Comparison of ENCODE assay signal across 1 cellular context in genomic region chr14:103563089-103563620, GRCh38.
TF ChIP-seq lines count a peak whose summit lies in the region.

No MANE protein-coding gene starts in this region.

TF ChIP-seq in HEK293, 187 proteins besides CTCF, POLR2A, EP300 and RAD21 (continued from another document and continues in another):
- TF ChIP-seq PRDM6 (tag by site-specific recombination; IDR thresholded peaks at IDR 0.05), result no peak
- TF ChIP-seq SP3 (tag by site-specific recombination; IDR thresholded peaks at IDR 0.05), result peak; percentile 6
- TF ChIP-seq ZNF596 (tag by site-specific recombination; IDR thresholded peaks at IDR 0.05), result no peak
- TF ChIP-seq ZNF677 (tag by site-specific recombination; IDR thresholded peaks at IDR 0.05), result no peak
- 0 out of 2 replicates have a peak, but pooled peaks have one; percentile 31 for TF ChIP-seq ZNF24 (tag by site-specific recombination; IDR thresholded peaks at IDR 0.05)
- TF ChIP-seq ZNF311 (tag by site-specific recombination; IDR thresholded peaks at IDR 0.05; ENCODE audit: borderline replicate concordance), result no peak
- no peak for TF ChIP-seq ZNF175 (tag by site-specific recombination; IDR thresholded peaks at IDR 0.05)
- no peak for TF ChIP-seq SCRT1 (tag by site-specific recombination; IDR thresholded peaks at IDR 0.05; ENCODE audit: borderline replicate concordance)
- no peak for TF ChIP-seq ZNF350 (tag by site-specific recombination; IDR thresholded peaks at IDR 0.05)
- TF ChIP-seq ZBTB6 (tag by site-specific recombination; IDR thresholded peaks at IDR 0.05), result no peak
- TF ChIP-seq ZNF785 (tag by site-specific recombination; IDR thresholded peaks at IDR 0.05), result no peak
- no peak for TF ChIP-seq ZNF146 (tag by site-specific recombination; IDR thresholded peaks at IDR 0.05)
- no peak for TF ChIP-seq ZNF48 (tag by site-specific recombination; IDR thresholded peaks at IDR 0.05)
- TF ChIP-seq ZNF18 (tag by site-specific recombination; IDR thresholded peaks at IDR 0.05), result no peak
- no peak for TF ChIP-seq ZFP41 (tag by site-specific recombination; IDR thresholded peaks at IDR 0.05; ENCODE audit: borderline replicate concordance)
- TF ChIP-seq ZNF280D (tag by site-specific recombination; IDR thresholded peaks at IDR 0.05), result no peak
- no peak for TF ChIP-seq REPIN1 (tag by site-specific recombination; IDR thresholded peaks at IDR 0.05; ENCODE audit: low read depth)
- TF ChIP-seq INSM2 (tag by site-specific recombination; IDR thresholded peaks at IDR 0.05), result no peak
- TF ChIP-seq ZNF791 (tag by site-specific recombination; IDR thresholded peaks at IDR 0.05), result no peak
- TF ChIP-seq GLIS1 (tag by site-specific recombination; IDR thresholded peaks at IDR 0.05), result no peak; the same call in 1 of the 2 replicates
- TF ChIP-seq ZNF366 (tag by site-specific recombination; conservative IDR thresholded peaks at IDR 0.05), result no peak
- TF ChIP-seq ZNF670 (tag by site-specific recombination; IDR thresholded peaks at IDR 0.05; ENCODE audit: low read depth), result no peak
- TF ChIP-seq HOXD13 (CRISPR knock-in tag; IDR thresholded peaks at IDR 0.05; ENCODE audit: borderline replicate concordance), result no peak
- no peak for TF ChIP-seq HOXC10 (CRISPR knock-in tag; IDR thresholded peaks at IDR 0.05)
- TF ChIP-seq ZNF266 (tag by site-specific recombination; IDR thresholded peaks at IDR 0.05; ENCODE audit: low read depth), result no peak
- TF ChIP-seq ZSCAN18 (tag by site-specific recombination; IDR thresholded peaks at IDR 0.05), result no peak
- TF ChIP-seq ZBTB11 (tag by site-specific recombination; conservative IDR thresholded peaks at IDR 0.05; ENCODE audit: low read depth), result peak; percentile 59
- no peak for TF ChIP-seq FEZF1 (tag by site-specific recombination; IDR thresholded peaks at IDR 0.05)
- TF ChIP-seq ZNF544 (tag by site-specific recombination; IDR thresholded peaks at IDR 0.05), result no peak
- TF ChIP-seq ZNF76 (tag by site-specific recombination; IDR thresholded peaks at IDR 0.05; ENCODE audit: borderline replicate concordance, low read depth), result no peak; the same call in 1 of the 2 replicates
- TF ChIP-seq ZNF26 (tag by site-specific recombination; IDR thresholded peaks at IDR 0.05), result no peak
- no peak for TF ChIP-seq BCL11A (tag by site-specific recombination; IDR thresholded peaks at IDR 0.05; ENCODE audit: low read depth)
- TF ChIP-seq WT1 (tag by site-specific recombination; IDR thresholded peaks at IDR 0.05), result peak; percentile 43; the same call in 1 of the 2 replicates
- no peak for TF ChIP-seq ZSCAN23 (tag by site-specific recombination; IDR thresholded peaks at IDR 0.05)
- no peak for TF ChIP-seq ZNF776 (tag by site-specific recombination; IDR thresholded peaks at IDR 0.05; ENCODE audit: borderline replicate concordance)
- TF ChIP-seq PRDM4 (tag by site-specific recombination; IDR thresholded peaks at IDR 0.05), result 0 out of 2 replicates have a peak, but pooled peaks have one; percentile 21
- TF ChIP-seq ZNF324 (tag by site-specific recombination; IDR thresholded peaks at IDR 0.05), result no peak
- TF ChIP-seq ZNF114 (tag by site-specific recombination; IDR thresholded peaks at IDR 0.05), result no peak
- peak; percentile 98 for TF ChIP-seq ZNF600 (tag by site-specific recombination; IDR thresholded peaks at IDR 0.05)
- TF ChIP-seq YY1 (tag by site-specific recombination; IDR thresholded peaks at IDR 0.05), result peak; percentile 5; the same call in 1 of the 2 replicates
- TF ChIP-seq ZNF514 (tag by site-specific recombination; IDR thresholded peaks at IDR 0.05), result no peak
- TF ChIP-seq ZFP3 (tag by site-specific recombination; IDR thresholded peaks at IDR 0.05; ENCODE audit: low read depth), result no peak
- no peak for TF ChIP-seq ZBTB17 (tag by site-specific recombination; IDR thresholded peaks at IDR 0.05)
- no peak for TF ChIP-seq IKZF3 (tag by site-specific recombination; IDR thresholded peaks at IDR 0.05)
- no peak for TF ChIP-seq ZNF221 (tag by site-specific recombination; IDR thresholded peaks at IDR 0.05; ENCODE audit: borderline replicate concordance)
- TF ChIP-seq ZNF433 (tag by site-specific recombination; IDR thresholded peaks at IDR 0.05; ENCODE audit: low read depth), result no peak
- TF ChIP-seq ZNF211 (tag by site-specific recombination; IDR thresholded peaks at IDR 0.05; ENCODE audit: low read depth), result no peak
